Comparison of ENCODE assay signal across 18 cellular contexts in genomic region chrX:790031-790430, GRCh38.
"Had no signal": no experiment of that assay in that cellular context is flagged by ENCODE, and none has a peak within 500 bp of the region (broad histone marks: within the 10 kb centered on the region; RNA-seq: fewer than 3 reads in every experiment).

No MANE protein-coding gene starts in this region.

- H3K9me3 ChIP-seq: testis, upper lobe of left lung had no signal

- H3K4me1 Mint-ChIP-seq: stimulated activated memory B cell treated with anti-CD40 and anti-IgM and Interleukin-4, amounts not matched to agents 10 μg/mL and 1 μg/mL and 100 μg/mL, for 72 hours had no signal

- H3K4me1 ChIP-seq: esophagus squamous epithelium, parathyroid adenoma, sigmoid colon, testis, upper lobe of left lung had no signal

- H3K36me3 Mint-ChIP-seq: activated naive CD8-positive, alpha-beta T cell; stimulated activated memory B cell treated with anti-CD40 and anti-IgM and Interleukin-4, amounts not matched to agents 10 μg/mL and 1 μg/mL and 100 μg/mL, for 72 hours had no signal

- H3K36me3 ChIP-seq: esophagus squamous epithelium, sigmoid colon, upper lobe of left lung had no signal

- H2AFZ ChIP-seq: hepatocyte, parathyroid adenoma had no signal

- H3K9ac ChIP-seq: parathyroid adenoma had no signal

- H3K27me3 ChIP-seq: testis had no signal

- H3K27ac Mint-ChIP-seq: activated naive CD8-positive, alpha-beta T cell; stimulated activated memory B cell treated with anti-CD40 and anti-IgM and Interleukin-4, amounts not matched to agents 10 μg/mL and 1 μg/mL and 100 μg/mL, for 72 hours had no signal

- H3K4me3 Mint-ChIP-seq: activated naive CD8-positive, alpha-beta T cell; stimulated activated memory B cell treated with anti-CD40 and anti-IgM and Interleukin-4, amounts not matched to agents 10 μg/mL and 1 μg/mL and 100 μg/mL, for 72 hours had no signal

- H3K27ac ChIP-seq: esophagus squamous epithelium, hepatocyte, parathyroid adenoma, sigmoid colon, testis, upper lobe of left lung, VCaP had no signal

- FAIRE-seq: bronchial epithelial cell, keratinocyte had no signal

- DNase-seq: activated CD4-positive, alpha-beta T cell treated with anti-CD3 and anti-CD28 coated beads for 1 hour; effector memory CD4-positive, alpha-beta T cell; esophagus squamous epithelium; midbrain; sigmoid colon; stimulated activated CD4-positive, alpha-beta T cell treated with anti-CD3 and anti-CD28 coated beads, Interleukin-4, amount 100 ng/mL, for 4 hours; SW 1271; T-helper 2 cell; testis; upper lobe of left lung had no signal

- H3K4me3 ChIP-seq: esophagus squamous epithelium, hepatocyte, lung, sigmoid colon, testis, upper lobe of left lung had no signal

- H3K79me2 ChIP-seq: hepatocyte, parathyroid adenoma had no signal

- H3K4me2 ChIP-seq: hepatocyte had no signal
